18 cellular contexts compared by ENCODE assay signal in the genomic region with DNA sequence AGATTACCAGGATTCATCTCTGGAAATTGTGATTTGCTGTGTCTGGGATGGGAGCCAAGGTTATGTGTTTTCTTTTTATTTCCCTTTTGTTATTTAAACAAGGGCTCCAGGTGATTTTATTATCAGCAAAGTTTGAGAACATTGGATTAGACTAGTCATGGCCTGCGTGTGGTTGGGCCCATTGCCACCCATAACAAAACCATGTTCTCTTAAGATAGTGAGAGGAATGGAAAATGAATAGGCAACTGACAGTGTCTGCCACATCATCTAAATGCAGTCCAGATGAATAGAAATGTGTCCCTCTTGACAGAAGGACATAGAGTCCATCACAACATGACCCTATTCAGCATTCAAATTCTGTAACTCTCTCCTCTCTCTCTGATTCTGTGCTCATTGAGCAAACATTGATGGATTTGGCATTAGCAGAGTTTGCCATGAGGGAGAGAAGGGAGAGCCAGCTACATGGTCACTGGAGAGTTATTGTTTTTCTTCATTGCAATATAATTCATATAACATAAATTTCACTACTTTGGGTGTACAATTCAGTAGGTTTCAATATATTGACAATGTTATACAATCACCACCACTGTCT. TPM values are rescaled to one million over a fixed set of nuclear protein-coding genes. Genes with fewer than 3 reads are reported as not detected.
DNase-seq lines count a peak whose midpoint lies in the region; ATAC-seq, FAIRE-seq and TF ChIP-seq lines count a peak whose summit lies in the region.
"Had no signal": no experiment of that assay in that cellular context is flagged by ENCODE, and none has a peak within 500 bp of the region (broad histone marks: within the 10 kb centered on the region; RNA-seq: fewer than 3 reads in every experiment).

No MANE protein-coding gene starts in this region.

- H3K27ac ChIP-seq in heart left ventricle (peak overlapping the region in 3 of 12 donors; percentile 4 to 34 (median 21)), right atrium auricular region (no peak overlapping the region), RWPE1 (no peak overlapping the region), prostate gland (no peak overlapping the region)

- no peak overlapping the region for H3K4me3 Mint-ChIP-seq in activated CD8-positive, alpha-beta T cell treated with anti-CD3 and anti-CD28 coated beads for 36 hours

- DNase-seq in heart left ventricle (no peak), right atrium auricular region (ENCODE audit: low spot score) (no peak), RWPE1 (ENCODE audit: low spot score) (peak; percentile 0), bronchial epithelial cell (ENCODE audit: low read depth) (peak; percentile 45), prostate gland (ENCODE audit: low spot score) (peak; percentile 25), nucleus accumbens (lab: John Stamatoyannopoulos, UW) (no peak)
- no peak for DNase-seq in activated CD8-positive, alpha-beta T cell treated with anti-CD3 and anti-CD28 coated beads for 36 hours
- DNase-seq: DMS 273 treated with DMSO at 0.1 percent for 48 hours, EL, KBM-7, MG63, NCI-H187 treated with DMSO at 0.1 percent for 48 hours, NCI-H2227 treated with DMSO at 0.1 percent for 48 hours, NCI-H526 treated with DMSO at 0.1 percent for 48 hours, SHP77 had no signal

- H3K4me3 ChIP-seq in heart left ventricle (no peak overlapping the region), right atrium auricular region (no peak overlapping the region), bronchial epithelial cell (ENCODE audit: low read depth, low read length) (no peak overlapping the region), prostate gland (no peak overlapping the region)
- H3K4me3 ChIP-seq: MG63 had no signal

- intact Hi-C loops in heart left ventricle (cut with DNase I), result no loop called here
- intact Hi-C loops in prostate gland (cut with DNase I), result no loop called here
- intact Hi-C loops in activated CD8-positive, alpha-beta T cell treated with anti-CD3 and anti-CD28 coated beads for 36 hours (cut with micrococcal nuclease), result no loop called here

- no peaks in the 10 kb centered on the region for H3K36me3 Mint-ChIP-seq in activated CD8-positive, alpha-beta T cell treated with anti-CD3 and anti-CD28 coated beads for 36 hours (ENCODE audit: low read depth)

- ATAC-seq in heart left ventricle, result peak; percentile 28 to 85 (median 70)
- ATAC-seq in activated CD8-positive, alpha-beta T cell treated with anti-CD3 and anti-CD28 coated beads for 36 hours, result no peak
- ATAC-seq: SK-N-SH treated with all-trans-retinoic acid at 6 μM for 48 hours had no signal

- H3K27ac Mint-ChIP-seq in activated CD8-positive, alpha-beta T cell treated with anti-CD3 and anti-CD28 coated beads for 36 hours, result no peak overlapping the region

- POLR2A ChIA-PET in RWPE1 (lab: Yijun Ruan, JAX; ENCODE audit: low non-redundant PET), result no interaction called here
- POLR2A ChIA-PET in activated CD8-positive, alpha-beta T cell treated with anti-CD3 and anti-CD28 coated beads for 36 hours (lab: Charles Lee), result no interaction called here

- H3K27me3 Mint-ChIP-seq in activated CD8-positive, alpha-beta T cell treated with anti-CD3 and anti-CD28 coated beads for 36 hours, result no peaks in the 10 kb centered on the region

- TF ChIP-seq CTCF in heart left ventricle (IDR thresholded peaks at IDR 0.05) (no peak), right atrium auricular region (IDR thresholded peaks at IDR 0.05) (no peak), RWPE1 (conservative IDR thresholded peaks at IDR 0.05; ENCODE audit: low read depth) (no peak), bronchial epithelial cell (IDR thresholded peaks at IDR 0.05; ENCODE audit: insufficient read depth, low read length, severe bottlenecking) (no peak), prostate gland (IDR thresholded peaks at IDR 0.05) (no peak)
- TF ChIP-seq CTCF in activated CD8-positive, alpha-beta T cell treated with anti-CD3 and anti-CD28 coated beads for 36 hours (IDR thresholded peaks at IDR 0.05), result no peak

- CTCF ChIA-PET in RWPE1 (lab: Yijun Ruan, JAX), result no interaction called here
- CTCF ChIA-PET in activated CD8-positive, alpha-beta T cell treated with anti-CD3 and anti-CD28 coated beads for 36 hours (lab: Charles Lee), result no interaction called here

- H3K9me3 Mint-ChIP-seq in activated CD8-positive, alpha-beta T cell treated with anti-CD3 and anti-CD28 coated beads for 36 hours, result no peaks in the 10 kb centered on the region

- no peaks in the 10 kb centered on the region for H3K27me3 ChIP-seq in heart left ventricle
- H3K27me3 ChIP-seq in right atrium auricular region, result peaks cover 0 to 3% of the 10 kb centered on the region in 2 donors
- no peaks in the 10 kb centered on the region for H3K27me3 ChIP-seq in bronchial epithelial cell (ENCODE audit: control insufficient read depth, insufficient read depth, low read length)
- no peaks in the 10 kb centered on the region for H3K27me3 ChIP-seq in prostate gland (replicated peaks; ENCODE audit: insufficient read depth)
- H3K27me3 ChIP-seq: MG63 had no signal

- H3K9me3 ChIP-seq in heart left ventricle, result no peaks in the 10 kb centered on the region
- no peaks in the 10 kb centered on the region for H3K9me3 ChIP-seq in right atrium auricular region
- no peaks in the 10 kb centered on the region for H3K9me3 ChIP-seq in prostate gland
- H3K9me3 ChIP-seq: MG63 had no signal

- 19 to 35% (median 27%) methylated on average over 1 of the region's 1 CpG for whole genome bisulfite sequencing in heart left ventricle, 4 donors
- 28% methylated on average over 1 of the region's 1 CpG for WGBS in prostate gland

- no peaks in the 10 kb centered on the region for H3K36me3 ChIP-seq in heart left ventricle
- no peaks in the 10 kb centered on the region for H3K36me3 ChIP-seq in right atrium auricular region
- H3K36me3 ChIP-seq in bronchial epithelial cell (ENCODE audit: control insufficient read depth, insufficient read depth, low read length), result no peaks in the 10 kb centered on the region
- H3K36me3 ChIP-seq in prostate gland, result no peaks in the 10 kb centered on the region
- H3K36me3 ChIP-seq: MG63 had no signal

- TF ChIP-seq POLR2A in heart left ventricle (IDR thresholded peaks at IDR 0.05) (no peak), prostate gland (IDR thresholded peaks at IDR 0.05) (no peak)

- H3K4me1 Mint-ChIP-seq in activated CD8-positive, alpha-beta T cell treated with anti-CD3 and anti-CD28 coated beads for 36 hours (ENCODE audit: low read depth), result no peaks in the 10 kb centered on the region

- FAIRE-seq in bronchial epithelial cell (lab: Jason Lieb, UNC), result no peak
- FAIRE-seq: H1 had no signal

- peaks cover 0 to 2% (median 0%) of the 10 kb centered on the region in 12 donors for H3K4me1 ChIP-seq in heart left ventricle
- no peaks in the 10 kb centered on the region for H3K4me1 ChIP-seq in right atrium auricular region
- no peaks in the 10 kb centered on the region for H3K4me1 ChIP-seq in prostate gland (replicated peaks)

RNA-seq across cellular contexts. Expression of gene XK, which starts 11.7 kb away (rescaled TPM):
- total RNA-seq in heart left ventricle, result 10 to 100 TPM in 5 of 9 donors, 1 to 10 TPM in 4; 5.0 to 16.4 (median 10.8) TPM
- 1 to 10 TPM; 2.6 to 4.3 TPM for polyA plus RNA-seq in heart left ventricle
- 10 to 100 TPM in 1 of 2 donors, 1 to 10 TPM in 1; 5.1 to 10.1 TPM for total RNA-seq in right atrium auricular region
- total RNA-seq in bronchial epithelial cell, result 0.26 and 0.51 TPM in 2 replicates
- total RNA-seq in prostate gland, result 1 to 10 TPM; 2.6 to 3.2 TPM
- under 1 TPM in 1 of 2 experiments, not detected in 1; 0.07 TPM for total RNA-seq in activated CD8-positive, alpha-beta T cell treated with anti-CD3 and anti-CD28 coated beads for 36 hours
- polyA plus RNA-seq: BJ had no signal

Comparison
In these comparisons a context has a peak if more than half of its experiments do, and no peak if none do; other contexts are left out.
1. DNase-seq: peak in RWPE1 (single experiment), bronchial epithelial cell (single experiment) and prostate gland (single experiment); none in heart left ventricle (0 of 5), right atrium auricular region (single experiment), nucleus accumbens (0 of 56) and activated CD8-positive, alpha-beta T cell treated with anti-CD3 and anti-CD28 coated beads for 36 hours (single experiment).